ENCODE assay signal across 38 cellular contexts in genomic region chr20:24064915-24065314, GRCh38.
"Had no signal": no experiment of that assay in that cellular context is flagged by ENCODE, and none has a peak within 500 bp of the region (broad histone marks: within the 10 kb centered on the region; RNA-seq: fewer than 3 reads in every experiment).

No MANE protein-coding gene starts in this region.

- H3K4me1 Mint-ChIP-seq: brain had no signal

- DNase-seq: activated effector memory CD4-positive, alpha-beta T cell treated with anti-CD3 and anti-CD28 coated beads, Interleukin-2, amount 50 U/mL, for 16 hours; activated effector memory CD4-positive, alpha-beta T cell treated with Interleukin-2 at 50 U/mL for 16 hours; activated gamma-delta T cell; activated gamma-delta T cell treated with Interleukin-2 at 50 U/mL for 16 hours; activated naive CD4-positive, alpha-beta T cell treated with anti-CD3 and anti-CD28 coated beads for 36 hours; activated naive CD4-positive, alpha-beta T cell treated with anti-CD3 and anti-CD28 coated beads, Interleukin-2, amount 10 ng/mL, durations not matched to agents 7 days and 5 days; activated naive CD4-positive, alpha-beta T cell treated with anti-CD3 and anti-CD28 coated beads, Interleukin-2, amount 50 U/mL, for 16 hours; activated naive CD4-positive, alpha-beta T cell treated with Interleukin-2 at 50 U/mL for 16 hours; activated naive CD8-positive, alpha-beta T cell treated with anti-CD3 and anti-CD28 coated beads for 36 hours; activated naive CD8-positive, alpha-beta T cell treated with anti-CD3 and anti-CD28 coated beads, Interleukin-2, amount 10 ng/mL, durations not matched to agents 7 days and 5 days; activated naive CD8-positive, alpha-beta T cell treated with anti-CD3 and anti-CD28 coated beads, Interleukin-2, amount 50 U/mL, for 24 hours; activated T-cell treated with anti-CD3 and anti-CD28 coated beads for 4 hours; activated T-cell treated with anti-CD3 and anti-CD28 coated beads, Interleukin-2, amount 50 U/mL, for 1 hour; activated T-cell treated with anti-CD3 and anti-CD28 coated beads, Interleukin-2, amount 50 U/mL, for 24 hours; activated T-cell treated with anti-CD3 and anti-CD28 coated beads, Interleukin-2, amount 50 U/mL, for 4 hours; activated T-cell treated with anti-CD3 and anti-CD28 coated beads, Interleukin-2, amount 50 U/mL, for 48 hours; activated T-cell treated with anti-CD3 and anti-CD28 coated beads, Interleukin-2, amount 50 U/mL, for 72 hours; adrenal gland; amniotic stem cell; anterior cingulate cortex; aorta; body of pancreas; brain microvascular endothelial cell; caudate nucleus; central memory CD4-positive, alpha-beta T cell; cerebellar nuclear complex had no signal

- H3K4me3 ChIP-seq: adrenal gland, ascending aorta, body of pancreas, cardiac muscle cell had no signal

- H3K36me3 ChIP-seq: adrenal gland, ascending aorta, brain microvascular endothelial cell, cardiac muscle cell had no signal

- FAIRE-seq: astrocyte, bronchial epithelial cell, colon had no signal

- H3K27me3 ChIP-seq: ascending aorta, body of pancreas, brain microvascular endothelial cell, cardiac muscle cell had no signal

- H3K27me3 Mint-ChIP-seq: activated naive CD8-positive, alpha-beta T cell; activated naive CD8-positive, alpha-beta T cell treated with anti-CD3 and anti-CD28 coated beads for 36 hours; activated naive CD8-positive, alpha-beta T cell treated with anti-CD3 and anti-CD28 coated beads, Interleukin-2, amount 50 U/mL, for 24 hours; activated T-cell treated with anti-CD3 and anti-CD28 coated beads, Interleukin-2, amount 50 U/mL, for 24 hours; activated T-helper 17 cell treated with anti-CD3 and anti-CD28 coated beads, Interleukin-2, amount 50 U/mL, for 72 hours; central memory CD8-positive, alpha-beta T cell had no signal

- H3K4me3 Mint-ChIP-seq: activated naive CD4-positive, alpha-beta T cell treated with anti-CD3 and anti-CD28 coated beads for 36 hours; activated naive CD4-positive, alpha-beta T cell treated with anti-CD3 and anti-CD28 coated beads, Interleukin-2, amount 10 ng/mL, durations not matched to agents 7 days and 5 days; activated naive CD8-positive, alpha-beta T cell treated with anti-CD3 and anti-CD28 coated beads for 36 hours; activated naive CD8-positive, alpha-beta T cell treated with anti-CD3 and anti-CD28 coated beads, Interleukin-2, amount 10 ng/mL, durations not matched to agents 7 days and 5 days; activated naive CD8-positive, alpha-beta T cell treated with anti-CD3 and anti-CD28 coated beads, Interleukin-2, amount 50 U/mL, for 24 hours; activated T-cell treated with anti-CD3 and anti-CD28 coated beads, Interleukin-2, amount 50 U/mL, for 24 hours; activated T-cell treated with anti-CD3 and anti-CD28 coated beads, Interleukin-2, amount 50 U/mL, for 4 hours; activated T-cell treated with anti-CD3 and anti-CD28 coated beads, Interleukin-2, amount 50 U/mL, for 72 hours; activated T-helper 1 cell treated with anti-CD3 and anti-CD28 coated beads, Interleukin-12 subunit alpha, Interleukin-12 subunit beta, Interleukin-2, Interleukin-4 antibody, amounts not matched to agents 30 ng/mL and 10 ng/mL and 1 ng/mL, durations not matched to agents 14 hours and 24 hours and 36 hours; activated T-helper 17 cell treated with anti-CD3 and anti-CD28 coated beads, Interleukin-2, amount 50 U/mL, for 72 hours; brain; central memory CD8-positive, alpha-beta T cell had no signal

- H3K36me3 Mint-ChIP-seq: activated naive CD4-positive, alpha-beta T cell treated with anti-CD3 and anti-CD28 coated beads, Interleukin-2, amount 10 ng/mL, durations not matched to agents 7 days and 5 days; activated naive CD4-positive, alpha-beta T cell treated with anti-CD3 and anti-CD28 coated beads, Interleukin-2, amount 50 U/mL, for 72 hours; activated naive CD8-positive, alpha-beta T cell treated with anti-CD3 and anti-CD28 coated beads for 36 hours; brain had no signal

- H3K27ac Mint-ChIP-seq: activated naive CD4-positive, alpha-beta T cell treated with anti-CD3 and anti-CD28 coated beads for 36 hours; activated naive CD4-positive, alpha-beta T cell treated with anti-CD3 and anti-CD28 coated beads, Interleukin-2, amount 10 ng/mL, durations not matched to agents 7 days and 5 days; activated naive CD8-positive, alpha-beta T cell; activated T-cell treated with anti-CD3 and anti-CD28 coated beads, Interleukin-2, amount 50 U/mL, for 72 hours; activated T-helper 1 cell treated with anti-CD3 and anti-CD28 coated beads, Interleukin-12 subunit alpha, Interleukin-12 subunit beta, Interleukin-2, Interleukin-4 antibody, amounts not matched to agents 30 ng/mL and 10 ng/mL and 1 ng/mL, durations not matched to agents 14 hours and 24 hours and 36 hours; activated T-helper 17 cell treated with anti-CD3 and anti-CD28 coated beads, Interleukin-2, amount 50 U/mL, for 72 hours; activated T-helper 2 cell treated with anti-CD3 and anti-CD28 coated beads, Interferon-gamma antibody, Interleukin-2, Interleukin-4, amounts not matched to agents 10 μg/mL and 5 μg/mL and 100 μg/mL, durations not matched to agents 14 hours and 24 hours and 36 hours; brain had no signal

- H3K9me3 Mint-ChIP-seq: activated naive CD4-positive, alpha-beta T cell treated with anti-CD3 and anti-CD28 coated beads, Interleukin-2, amount 10 ng/mL, durations not matched to agents 7 days and 5 days; activated T-cell treated with anti-CD3 and anti-CD28 coated beads, Interleukin-2, amount 50 U/mL, for 24 hours; activated T-cell treated with anti-CD3 and anti-CD28 coated beads, Interleukin-2, amount 50 U/mL, for 4 hours; activated T-helper 17 cell treated with anti-CD3 and anti-CD28 coated beads, Interleukin-2, amount 50 U/mL, for 72 hours; activated T-helper 2 cell treated with anti-CD3 and anti-CD28 coated beads, Interferon-gamma antibody, Interleukin-2, Interleukin-4, amounts not matched to agents 10 μg/mL and 5 μg/mL and 100 μg/mL, durations not matched to agents 14 hours and 24 hours and 36 hours; central memory CD8-positive, alpha-beta T cell had no signal

- H3K4me1 ChIP-seq: adrenal gland, ascending aorta, body of pancreas had no signal

- H3K9me3 ChIP-seq: ascending aorta, body of pancreas had no signal

- H3K27ac ChIP-seq: adrenal gland, ascending aorta, body of pancreas, brain microvascular endothelial cell, cardiac muscle cell had no signal

- ATAC-seq: activated naive CD4-positive, alpha-beta T cell treated with anti-CD3 and anti-CD28 coated beads, Interleukin-2, amount 50 U/mL, for 72 hours; activated naive CD8-positive, alpha-beta T cell treated with anti-CD3 and anti-CD28 coated beads, Interleukin-2, amount 50 U/mL, for 24 hours; activated T-cell treated with anti-CD3 and anti-CD28 coated beads, Interleukin-2, amount 50 U/mL, for 4 hours; activated T-cell treated with anti-CD3 and anti-CD28 coated beads, Interleukin-2, amount 50 U/mL, for 72 hours; activated T-helper 17 cell treated with anti-CD3 and anti-CD28 coated beads, Interleukin-2, amount 50 U/mL, for 72 hours; body of pancreas had no signal
